ENCODE assay signal across 15 cellular contexts in genomic region chr19:46470376-46470775, GRCh38. TPM values are rescaled to one million over a fixed set of nuclear protein-coding genes. Genes with fewer than 3 reads are reported as not detected.
DNase-seq lines count a peak whose midpoint lies in the region; ATAC-seq and TF ChIP-seq lines count a peak whose summit lies in the region.
"Had no signal": no experiment of that assay in that cellular context is flagged by ENCODE, and none has a peak within 500 bp of the region (broad histone marks: within the 10 kb centered on the region; RNA-seq: fewer than 3 reads in every experiment).

No MANE protein-coding gene starts in this region.

- no peak for DNase-seq in SK-N-MC (ENCODE audit: low read depth, low spot score)
- no peak for DNase-seq in right atrium auricular region (ENCODE audit: low spot score)
- DNase-seq in osteoblast (ENCODE audit: insufficient read length, low spot score, missing footprints), result peak; percentile 44
- DNase-seq in nucleus accumbens (lab: John Stamatoyannopoulos, UW), result no peak
- no peak for DNase-seq in PC-9
- DNase-seq in NCI-H748 treated with DMSO at 0.1 percent for 48 hours (lab: John Stamatoyannopoulos, UW), result no peak
- DNase-seq: activated CD8-positive, alpha-beta memory T cell treated with anti-CD3 and anti-CD28 coated beads for 24 hours; activated gamma-delta T cell; DMS 273 treated with DMSO at 0.1 percent for 48 hours; effector memory CD4-positive, alpha-beta T cell; foreskin fibroblast; stimulated activated CD4-positive, alpha-beta T cell treated with anti-CD3 and anti-CD28 coated beads, Interleukin-1b, Interleukin-23, amount 100 ng/mL, for 48 hours had no signal

- ATAC-seq in HG02642 (IDR thresholded peaks at IDR 0.05; ENCODE audit: poor library complexity, unreplicated experiment), result no peak
- ATAC-seq: Panc1 had no signal

- H3K27ac ChIP-seq in BLaER1 (peak overlapping the region; percentile 58; the same call in 1 of the 2 replicates), SK-N-MC (no peak overlapping the region), right atrium auricular region (peak overlapping the region; percentile 75 to 79), osteoblast (ENCODE audit: low read depth, low read length) (no peak overlapping the region), PC-9 (no peak overlapping the region)

- H3K36me3 ChIP-seq in BLaER1 (no peaks in the 10 kb centered on the region), SK-N-MC (ENCODE audit: insufficient read depth, low read length) (no peaks in the 10 kb centered on the region; the same call in 1 of the 2 replicates), right atrium auricular region (no peaks in the 10 kb centered on the region), osteoblast (ENCODE audit: insufficient read depth, low read length) (no peaks in the 10 kb centered on the region), PC-9 (ENCODE audit: low read depth) (no peaks in the 10 kb centered on the region)

- H4K20me1 ChIP-seq in BLaER1 (no peaks in the 10 kb centered on the region), osteoblast (ENCODE audit: insufficient read depth, low read length) (no peaks in the 10 kb centered on the region), PC-9 (ENCODE audit: insufficient read depth) (no peaks in the 10 kb centered on the region)

- CTCF ChIA-PET in PC-9 (lab: Charles Lee), result no interaction called here

- H3K9me3 ChIP-seq in BLaER1 (no peaks in the 10 kb centered on the region), SK-N-MC (ENCODE audit: low read depth, low read length) (no peaks in the 10 kb centered on the region), right atrium auricular region (no peaks in the 10 kb centered on the region), osteoblast (ENCODE audit: low read depth, low read length) (no peaks in the 10 kb centered on the region), PC-9 (ENCODE audit: insufficient read depth, low read depth) (no peaks in the 10 kb centered on the region)

- intact Hi-C loops in PC-9 (cut with micrococcal nuclease; ENCODE audit: unreplicated experiment), result no loop called here

- no peak overlapping the region for H2AFZ ChIP-seq in osteoblast (ENCODE audit: low read length)
- H2AFZ ChIP-seq in PC-9, result no peak overlapping the region

- H3K27me3 ChIP-seq in BLaER1 (no peaks in the 10 kb centered on the region), right atrium auricular region (no peaks in the 10 kb centered on the region), osteoblast (ENCODE audit: insufficient read depth, low read length) (no peaks in the 10 kb centered on the region), PC-9 (ENCODE audit: insufficient read depth, low read depth) (peaks cover 82% of the 10 kb centered on the region)

- H3K9ac ChIP-seq in BLaER1, result peak overlapping the region; percentile 8; the same call in 1 of the 2 replicates
- H3K9ac ChIP-seq in SK-N-MC (ENCODE audit: insufficient read length), result no peak overlapping the region

- H3K4me1 ChIP-seq in BLaER1 (peaks cover 96% of the 10 kb centered on the region), right atrium auricular region (peaks cover 0 to 14% of the 10 kb centered on the region in 2 donors), osteoblast (ENCODE audit: insufficient read depth, low read length) (peaks cover 35% of the 10 kb centered on the region), PC-9 (replicated peaks; ENCODE audit: insufficient read depth) (0 out of 2 replicates have a peak, but pooled peaks cover 9% of the 10 kb centered on the region)

- H3F3A ChIP-seq in PC-9 (ENCODE audit: insufficient read depth, low read depth), result peaks cover 6% of the 10 kb centered on the region; the same call in 1 of the 2 replicates

- TF ChIP-seq CTCF in right atrium auricular region (IDR thresholded peaks at IDR 0.05) (no peak), osteoblast (IDR thresholded peaks at IDR 0.05; ENCODE audit: extremely low read depth, low read depth, low read length) (no peak), PC-9 (conservative IDR thresholded peaks at IDR 0.05) (no peak)

- POLR2A ChIA-PET in PC-9 (lab: Charles Lee; ENCODE audit: unreplicated experiment), result no interaction called here

- no peak overlapping the region for H3K4me3 ChIP-seq in BLaER1
- H3K4me3 ChIP-seq in SK-N-MC, result peak overlapping the region; percentile 91
- H3K4me3 ChIP-seq in right atrium auricular region, result no peak overlapping the region
- no peak overlapping the region for H3K4me3 ChIP-seq in osteoblast (ENCODE audit: insufficient read depth, low read length)
- H3K4me3 ChIP-seq in PC-9, result no peak overlapping the region

- no TSS peak for BruUV-seq in PC-9 (replicated peaks; lab: Mats Ljungman, UMichigan)

- no peaks in the 10 kb centered on the region for H3K9me2 ChIP-seq in PC-9 (ENCODE audit: insufficient read depth)

- H3K4me2 ChIP-seq in BLaER1 (peak overlapping the region; percentile 82), osteoblast (ENCODE audit: insufficient read depth, low read length) (no peak overlapping the region), PC-9 (no peak overlapping the region)

- H3K79me2 ChIP-seq in osteoblast (ENCODE audit: insufficient read depth, low read length) (no peaks in the 10 kb centered on the region), PC-9 (ENCODE audit: low read depth) (no peaks in the 10 kb centered on the region)

RNA-seq across cellular contexts. Expression of gene PNMA8A, which starts 1.0 kb away (rescaled TPM):
- total RNA-seq in right atrium auricular region (10 to 100 TPM in 1 of 2 donors, 1 to 10 TPM in 1; 9.9 to 16.6 TPM), osteoblast (2.1 and 2.2 TPM in 2 replicates), PC-9 (2021) (not detected in 2 replicates)

RNA-seq across cellular contexts. Expression of gene PNMA8B, which starts 25.3 kb away (rescaled TPM):
- 1 to 10 TPM; 1.0 to 1.7 TPM for total RNA-seq in right atrium auricular region
- 0.72 and 1.2 TPM in 2 replicates for total RNA-seq in osteoblast
- total RNA-seq in PC-9 (2021), result not detected in 2 replicates

RNA-seq across cellular contexts. Expression of gene PNMA8C, which starts 41.6 kb away (rescaled TPM):
- total RNA-seq in right atrium auricular region (not detected), osteoblast (under 0.01 and 0.36 TPM in 2 replicates), PC-9 (2021) (not detected in 2 replicates)

RNA-seq across cellular contexts. Expression of gene CCDC8, which starts 57.0 kb away (rescaled TPM):
- 10 to 100 TPM; 30.4 to 34.6 TPM for total RNA-seq in right atrium auricular region
- total RNA-seq in osteoblast, result 17.4 and 22.1 TPM in 2 replicates
- 3.9 and 4.2 TPM in 2 replicates for total RNA-seq in PC-9 (2021)

Comparison
In these comparisons a context has a peak if more than half of its experiments do, and no peak if none do; other contexts are left out.
1. H3K27ac ChIP-seq: peak in BLaER1 (single experiment) and right atrium auricular region (2 of 2); none in SK-N-MC (single experiment), osteoblast (single experiment) and PC-9 (single experiment).